ENCODE assay signal across 39 cellular contexts in genomic region chr5:36035696-36036095, GRCh38. TPM values are rescaled to one million over a fixed set of nuclear protein-coding genes. Genes with fewer than 3 reads are reported as not detected.
"Had no signal": no experiment of that assay in that cellular context is flagged by ENCODE, and none has a peak within 500 bp of the region (broad histone marks: within the 10 kb centered on the region; RNA-seq: fewer than 3 reads in every experiment).

No MANE protein-coding gene starts in this region.

- H3K4me1 Mint-ChIP-seq: activated CD4-positive, alpha-beta memory T cell treated with anti-CD3 and anti-CD28 coated beads, Interleukin-2, amount 10 ng/mL, durations not matched to agents 7 days and 5 days; activated CD8-positive, alpha-beta memory T cell treated with anti-CD3 and anti-CD28 coated beads, Interleukin-2, amount 10 ng/mL, durations not matched to agents 7 days and 5 days; activated naive CD4-positive, alpha-beta T cell treated with anti-CD3 and anti-CD28 coated beads, Interleukin-2, amount 10 ng/mL, durations not matched to agents 7 days and 5 days; activated naive CD8-positive, alpha-beta T cell treated with anti-CD3 and anti-CD28 coated beads, Interleukin-2, amount 50 U/mL, for 24 hours had no signal

- H3K27me3 ChIP-seq: ascending aorta, breast epithelium had no signal

- H3K36me3 Mint-ChIP-seq: activated CD8-positive, alpha-beta memory T cell treated with anti-CD3 and anti-CD28 coated beads, Interleukin-2, amount 10 ng/mL, durations not matched to agents 7 days and 5 days; activated naive CD4-positive, alpha-beta T cell treated with anti-CD3 and anti-CD28 coated beads, Interleukin-2, amount 10 ng/mL, durations not matched to agents 7 days and 5 days; activated naive CD8-positive, alpha-beta T cell had no signal

- H3K9me3 Mint-ChIP-seq: activated CD4-positive, alpha-beta memory T cell treated with anti-CD3 and anti-CD28 coated beads, Interleukin-2, amount 10 ng/mL, durations not matched to agents 7 days and 5 days; activated naive CD4-positive, alpha-beta T cell treated with anti-CD3 and anti-CD28 coated beads, Interleukin-2, amount 10 ng/mL, durations not matched to agents 7 days and 5 days; activated naive CD8-positive, alpha-beta T cell treated with anti-CD3 and anti-CD28 coated beads, Interleukin-2, amount 50 U/mL, for 24 hours had no signal

- DNase-seq: activated CD4-positive, alpha-beta memory T cell treated with anti-CD3 and anti-CD28 coated beads, Interleukin-2, amount 10 ng/mL, durations not matched to agents 7 days and 5 days; activated CD4-positive, alpha-beta T cell treated with anti-CD3 and anti-CD28 coated beads for 1 hour; activated CD4-positive, alpha-beta T cell treated with anti-CD3 and anti-CD28 coated beads for 48 hours; activated CD4-positive, CD25-positive, alpha-beta regulatory T cell; activated CD8-positive, alpha-beta memory T cell treated with anti-CD3 and anti-CD28 coated beads for 24 hours; activated CD8-positive, alpha-beta memory T cell treated with anti-CD3 and anti-CD28 coated beads, Interleukin-2, amount 10 ng/mL, durations not matched to agents 7 days and 5 days; activated CD8-positive, alpha-beta memory T cell treated with anti-CD3 and anti-CD28 coated beads, Interleukin-2, amount 50 U/mL, for 48 hours; activated effector memory CD4-positive, alpha-beta T cell treated with Interleukin-2 at 50 U/mL for 16 hours; activated naive CD4-positive, alpha-beta T cell treated with anti-CD3 and anti-CD28 coated beads, Interleukin-2, amount 10 ng/mL, durations not matched to agents 7 days and 5 days; activated naive CD8-positive, alpha-beta T cell treated with anti-CD3 and anti-CD28 coated beads, Interleukin-2, amount 50 U/mL, for 24 hours; activated T-cell treated with anti-CD3 and anti-CD28 coated beads, Interleukin-2, amount 50 U/mL, for 48 hours; amniotic stem cell; Karpas-422; NCI-H1105; NCI-H1417 treated with DMSO at 0.1 percent for 48 hours; NCI-H1694; NCI-H1930; NCI-H2081 treated with DMSO at 0.1 percent for 48 hours; NCI-H345; NCI-H510A; NCI-H526; NCI-H748 treated with DMSO at 0.1 percent for 48 hours; PC-9; SIG-M5; SW 1271; T-helper 1 cell; T-helper 2 cell; T-helper 9 cell had no signal

- H2AFZ ChIP-seq: PC-9 had no signal

- H3K9me3 ChIP-seq: ascending aorta, breast epithelium had no signal

- ATAC-seq: activated CD8-positive, alpha-beta memory T cell treated with anti-CD3 and anti-CD28 coated beads, Interleukin-2, amount 10 ng/mL, durations not matched to agents 7 days and 5 days; activated naive CD8-positive, alpha-beta T cell treated with anti-CD3 and anti-CD28 coated beads, Interleukin-2, amount 50 U/mL, for 24 hours; Right ventricle myocardium inferior; SK-N-SH treated with all-trans-retinoic acid at 6 μM for 48 hours had no signal

- H3K4me1 ChIP-seq: ascending aorta, breast epithelium had no signal

- H3K27me3 Mint-ChIP-seq: activated naive CD4-positive, alpha-beta T cell treated with anti-CD3 and anti-CD28 coated beads, Interleukin-2, amount 10 ng/mL, durations not matched to agents 7 days and 5 days; activated naive CD8-positive, alpha-beta T cell treated with anti-CD3 and anti-CD28 coated beads, Interleukin-2, amount 50 U/mL, for 24 hours had no signal

- H3K27ac Mint-ChIP-seq: activated CD4-positive, alpha-beta memory T cell treated with anti-CD3 and anti-CD28 coated beads, Interleukin-2, amount 10 ng/mL, durations not matched to agents 7 days and 5 days; activated CD8-positive, alpha-beta memory T cell treated with anti-CD3 and anti-CD28 coated beads, Interleukin-2, amount 10 ng/mL, durations not matched to agents 7 days and 5 days; activated naive CD4-positive, alpha-beta T cell treated with anti-CD3 and anti-CD28 coated beads, Interleukin-2, amount 10 ng/mL, durations not matched to agents 7 days and 5 days; activated naive CD8-positive, alpha-beta T cell; activated naive CD8-positive, alpha-beta T cell treated with anti-CD3 and anti-CD28 coated beads, Interleukin-2, amount 50 U/mL, for 24 hours had no signal

- H3K4me2 ChIP-seq: PC-9 had no signal

- H3K4me3 ChIP-seq: ascending aorta, breast epithelium, PC-9 had no signal

- H3K36me3 ChIP-seq: ascending aorta, breast epithelium had no signal

- H3K4me3 Mint-ChIP-seq: activated CD4-positive, alpha-beta memory T cell treated with anti-CD3 and anti-CD28 coated beads, Interleukin-2, amount 10 ng/mL, durations not matched to agents 7 days and 5 days; activated CD8-positive, alpha-beta memory T cell treated with anti-CD3 and anti-CD28 coated beads, Interleukin-2, amount 10 ng/mL, durations not matched to agents 7 days and 5 days; activated naive CD4-positive, alpha-beta T cell treated with anti-CD3 and anti-CD28 coated beads, Interleukin-2, amount 10 ng/mL, durations not matched to agents 7 days and 5 days; activated naive CD8-positive, alpha-beta T cell; activated naive CD8-positive, alpha-beta T cell treated with anti-CD3 and anti-CD28 coated beads, Interleukin-2, amount 50 U/mL, for 24 hours had no signal

- H3K27ac ChIP-seq: ascending aorta, breast epithelium, PC-9, RWPE1, VCaP had no signal

RNA-seq across cellular contexts. Expression of gene UGT3A2, which starts 31.0 kb away (rescaled TPM):
- total RNA-seq: ascending aorta, breast epithelium, cardiac septum, MCF 10A, PC-9, Right ventricle myocardium inferior had no signal

RNA-seq across cellular contexts. Expression of gene UGT3A1, which starts 44.5 kb away (rescaled TPM):
- total RNA-seq: activated CD4-positive, alpha-beta memory T cell treated with anti-CD3 and anti-CD28 coated beads, Interleukin-2, amount 10 ng/mL, durations not matched to agents 7 days and 5 days; activated CD8-positive, alpha-beta memory T cell treated with anti-CD3 and anti-CD28 coated beads, Interleukin-2, amount 10 ng/mL, durations not matched to agents 7 days and 5 days; ascending aorta; breast epithelium; cardiac septum; MCF 10A; OCI-LY7; PC-9; Right ventricle myocardium inferior; SK-MEL-5 had no signal
